ENCODE assay signal across 13 cellular contexts in genomic region chr5:151233576-151234202, GRCh38. TPM values are rescaled to one million over a fixed set of nuclear protein-coding genes. Genes with fewer than 3 reads are reported as not detected.
A peak's percentile ranks its signal among the peaks of the same experiment; 100 is the strongest.
DNase-seq lines count a peak whose midpoint lies in the region; ATAC-seq, FAIRE-seq and TF ChIP-seq lines count a peak whose summit lies in the region.
"Had no signal": no experiment of that assay in that cellular context is flagged by ENCODE, and none has a peak within 500 bp of the region (broad histone marks: within the 10 kb centered on the region; RNA-seq: fewer than 3 reads in every experiment).

No MANE protein-coding gene starts in this region.

- peak overlapping the region in 1 of 4 donors; percentile 26 for H3K4me3 ChIP-seq in adrenal gland

- H3K4me1 ChIP-seq in adrenal gland (replicated peaks in 1 of 2) = peaks cover 20 to 23% of the 10 kb centered on the region in 2 donors

- WGBS in adrenal gland, 4 donors = 67 to 75% (median 72%) methylated on average over 9 of the region's 9 CpGs

- H3K9me3 ChIP-seq in adrenal gland (replicated peaks in 1 of 3) = no peaks in the 10 kb centered on the region
- H3K9me3 ChIP-seq: heart right ventricle had no signal

- DNase-seq in GM12891 (ENCODE audit: insufficient read length, low spot score) = peak; percentile 39
- DNase-seq in adrenal gland = no peak
- no peak for DNase-seq in COR-L47 (lab: John Stamatoyannopoulos, UW)
- DNase-seq in activated CD4-positive, alpha-beta T cell treated with anti-CD3 and anti-CD28 coated beads for 48 hours = no peak
- no peak for DNase-seq in LoVo (ENCODE audit: low spot score)
- DNase-seq in SKM-1 (lab: John Stamatoyannopoulos, UW; ENCODE audit: unreplicated experiment) = no peak
- DNase-seq: CD4-positive, CD25-positive, alpha-beta regulatory T cell; heart right ventricle; NCI-H146; SHP77 treated with DMSO at 0.1 percent for 48 hours; stimulated activated CD4-positive, alpha-beta T cell treated with anti-CD3 and anti-CD28 coated beads, Interleukin-4, amount 100 ng/mL, for 24 hours had no signal

- no peak for TF ChIP-seq POLR2A in GM12891 (IDR thresholded peaks at IDR 0.05; ENCODE audit: low read depth, low read length)
- TF ChIP-seq POLR2A in adrenal gland (IDR thresholded peaks at IDR 0.05) = no peak

- H3K36me3 ChIP-seq in adrenal gland (replicated peaks in 1 of 2) = no peaks in the 10 kb centered on the region
- H3K36me3 ChIP-seq: heart right ventricle had no signal

- FAIRE-seq in GM12891 (lab: Jason Lieb, UNC) = peak; percentile 89

- ATAC-seq in GM19438 (IDR thresholded peaks at IDR 0.05; ENCODE audit: low read depth, unreplicated experiment) (peak; percentile 49), HG03025 (IDR thresholded peaks at IDR 0.05; ENCODE audit: low FRiP score, unreplicated experiment) (peak; percentile 45)

- no peaks in the 10 kb centered on the region for H3K27me3 ChIP-seq in adrenal gland
- H3K27me3 ChIP-seq: heart right ventricle had no signal

- no peak for TF ChIP-seq CTCF in adrenal gland (IDR thresholded peaks at IDR 0.05)

- peak overlapping the region; percentile 43 to 84 (median 76) for H3K27ac ChIP-seq in adrenal gland

- intact Hi-C loops in adrenal gland (cut with DNase I) = loop anchor here in 1 of 2 donors (10.0 kb wide), 2 partner anchors 59 to 109 kb away; no protein-coding TSS in a partner anchor

TF ChIP-seq in GM12891, 5 proteins besides CTCF, POLR2A, EP300 and RAD21:
- TF ChIP-seq POLR2AphosphoS5 (IDR thresholded peaks at IDR 0.05; ENCODE audit: low read depth, low read length) (no peak), SPI1 (IDR thresholded peaks at IDR 0.05; ENCODE audit: low read depth, low read length) (no peak), POU2F2 (IDR thresholded peaks at IDR 0.05; ENCODE audit: low read depth, low read length) (no peak), PAX5 (IDR thresholded peaks at IDR 0.05; ENCODE audit: insufficient read depth, low read length, severe bottlenecking) (no peak), TAF1 (IDR thresholded peaks at IDR 0.05; ENCODE audit: low read depth, low read length) (no peak; the same call in 1 of the 2 replicates)

RNA-seq across cellular contexts. Expression of gene CCDC69, which starts 9.8 kb away (rescaled TPM):
- 37.1 TPM for polyA plus RNA-seq in GM12891 (2012; ENCODE audit: low read depth, missing spikeins)
- 100 to 1,000 TPM; 123 to 241 (median 177) TPM for total RNA-seq in adrenal gland
- polyA plus RNA-seq in adrenal gland = 100 to 1,000 TPM in 2 of 3 donors, 10 to 100 TPM in 1; 76.1 to 176 (median 148) TPM

RNA-seq across cellular contexts. Expression of gene GM2A, which starts 19.3 kb away (rescaled TPM):
- 67.3 TPM for polyA plus RNA-seq in GM12891 (2012; ENCODE audit: low read depth, missing spikeins)
- 10 to 100 TPM; 45.0 to 79.8 (median 53.9) TPM for total RNA-seq in adrenal gland
- 10 to 100 TPM; 15.5 to 62.9 (median 21.4) TPM for polyA plus RNA-seq in adrenal gland
